Comparison of ENCODE assay signal across 17 cellular contexts in genomic region chr15:31277335-31278055, GRCh38. TPM values are rescaled to one million over a fixed set of nuclear protein-coding genes. Genes with fewer than 3 reads are reported as not detected.
A peak's percentile ranks its signal among the peaks of the same experiment; 100 is the strongest.
DNase-seq lines count a peak whose midpoint lies in the region; ATAC-seq and TF ChIP-seq lines count a peak whose summit lies in the region.
"Had no signal": no experiment of that assay in that cellular context is flagged by ENCODE, and none has a peak within 500 bp of the region (broad histone marks: within the 10 kb centered on the region; RNA-seq: fewer than 3 reads in every experiment).

No MANE protein-coding gene starts in this region.

- no peak for DNase-seq in activated CD8-positive, alpha-beta memory T cell treated with anti-CD3 and anti-CD28 coated beads, Interleukin-2, amount 10 ng/mL, durations not matched to agents 7 days and 5 days
- no peak for DNase-seq in activated CD8-positive, alpha-beta memory T cell treated with anti-CD3 and anti-CD28 coated beads for 24 hours
- DNase-seq in T-cell: peak in 1 of 34 experiments; percentile 3
- no peak for DNase-seq in substantia nigra (lab: John Stamatoyannopoulos, UW)
- DNase-seq in nucleus accumbens (lab: John Stamatoyannopoulos, UW): no peak
- no peak for DNase-seq in Calu3
- DNase-seq: activated naive CD4-positive, alpha-beta T cell treated with anti-CD3 and anti-CD28 coated beads for 36 hours; HFFc6; IMR-90; mesenchymal stem cell; naive B cell; upper lobe of right lung had no signal

- no peak overlapping the region for H3K4me3 Mint-ChIP-seq in activated CD8-positive, alpha-beta memory T cell treated with anti-CD3 and anti-CD28 coated beads, Interleukin-2, amount 10 ng/mL, durations not matched to agents 7 days and 5 days
- H3K4me3 Mint-ChIP-seq in T-cell (no peak overlapping the region), Calu3 (ENCODE audit: low read depth, unreplicated experiment) (no peak overlapping the region)
- H3K4me3 Mint-ChIP-seq: activated naive CD4-positive, alpha-beta T cell treated with anti-CD3 and anti-CD28 coated beads for 36 hours; HFFc6; stimulated activated naive CD8-positive, alpha-beta T cell treated with anti-CD3 and anti-CD28 coated beads, Interleukin-15, Interleukin-2, amounts not matched to agents 100 ng/mL and 50 ng/mL, for 24 hours had no signal

- H3K27ac ChIP-seq in layer of hippocampus (ENCODE audit: low read depth, low read length) (peak overlapping the region; percentile 96), substantia nigra (ENCODE audit: low read depth, low read length, poor library complexity, severe bottlenecking) (peak overlapping the region; percentile 97)
- H3K27ac ChIP-seq: HL-60, psoas muscle, upper lobe of right lung had no signal

- H3K4me1 Mint-ChIP-seq in activated CD8-positive, alpha-beta memory T cell treated with anti-CD3 and anti-CD28 coated beads, Interleukin-2, amount 10 ng/mL, durations not matched to agents 7 days and 5 days: peaks cover 13% of the 10 kb centered on the region
- H3K4me1 Mint-ChIP-seq in T-cell (peaks cover 18 to 51% (median 34%) of the 10 kb centered on the region in 3 donors), Calu3 (ENCODE audit: low read depth, unreplicated experiment) (no peaks in the 10 kb centered on the region)

- ATAC-seq in activated CD8-positive, alpha-beta memory T cell treated with anti-CD3 and anti-CD28 coated beads, Interleukin-2, amount 10 ng/mL, durations not matched to agents 7 days and 5 days: no peak
- ATAC-seq in T-cell (replicated peaks in 1 of 4) (no peak), GM21526 (IDR thresholded peaks at IDR 0.05; ENCODE audit: low FRiP score, unreplicated experiment) (no peak)
- ATAC-seq: psoas muscle, upper lobe of right lung had no signal

- no peaks in the 10 kb centered on the region for H3K27me3 ChIP-seq in layer of hippocampus (ENCODE audit: control insufficient read depth, insufficient read depth, low read length)
- H3K27me3 ChIP-seq: upper lobe of right lung had no signal

- no TSS peak for BruUV-seq in Calu3 (replicated peaks; lab: Mats Ljungman, UMichigan)

- no peaks in the 10 kb centered on the region for H3K9me3 Mint-ChIP-seq in activated CD8-positive, alpha-beta memory T cell treated with anti-CD3 and anti-CD28 coated beads, Interleukin-2, amount 10 ng/mL, durations not matched to agents 7 days and 5 days (ENCODE audit: low read depth)
- H3K9me3 Mint-ChIP-seq in T-cell (no peaks in the 10 kb centered on the region), Calu3 (ENCODE audit: low read depth, unreplicated experiment) (no peaks in the 10 kb centered on the region)
- H3K9me3 Mint-ChIP-seq: activated naive CD4-positive, alpha-beta T cell treated with anti-CD3 and anti-CD28 coated beads for 36 hours; HFFc6; naive B cell; stimulated activated naive CD8-positive, alpha-beta T cell treated with anti-CD3 and anti-CD28 coated beads, Interleukin-15, Interleukin-2, amounts not matched to agents 100 ng/mL and 50 ng/mL, for 24 hours had no signal

- TF ChIP-seq CTCF in Calu3 (IDR thresholded peaks at IDR 0.05; ENCODE audit: unreplicated experiment): no peak

- peak overlapping the region; percentile 8 for H3K27ac Mint-ChIP-seq in activated CD8-positive, alpha-beta memory T cell treated with anti-CD3 and anti-CD28 coated beads, Interleukin-2, amount 10 ng/mL, durations not matched to agents 7 days and 5 days
- H3K27ac Mint-ChIP-seq in T-cell: peak overlapping the region; percentile 10 to 49
- H3K27ac Mint-ChIP-seq in Calu3 (ENCODE audit: unreplicated experiment): no peak overlapping the region
- H3K27ac Mint-ChIP-seq: activated naive CD4-positive, alpha-beta T cell treated with anti-CD3 and anti-CD28 coated beads for 36 hours; HFFc6; stimulated activated naive CD8-positive, alpha-beta T cell treated with anti-CD3 and anti-CD28 coated beads, Interleukin-15, Interleukin-2, amounts not matched to agents 100 ng/mL and 50 ng/mL, for 24 hours had no signal

- intact Hi-C loops in Calu3 (cut with micrococcal nuclease; ENCODE audit: unreplicated experiment): no loop called here

- no peaks in the 10 kb centered on the region for H3K36me3 Mint-ChIP-seq in activated CD8-positive, alpha-beta memory T cell treated with anti-CD3 and anti-CD28 coated beads, Interleukin-2, amount 10 ng/mL, durations not matched to agents 7 days and 5 days
- H3K36me3 Mint-ChIP-seq in T-cell: no peaks in the 10 kb centered on the region
- no peaks in the 10 kb centered on the region for H3K36me3 Mint-ChIP-seq in Calu3 (ENCODE audit: insufficient read depth, unreplicated experiment)
- H3K36me3 Mint-ChIP-seq: naive B cell had no signal

- H3K27me3 Mint-ChIP-seq in activated CD8-positive, alpha-beta memory T cell treated with anti-CD3 and anti-CD28 coated beads, Interleukin-2, amount 10 ng/mL, durations not matched to agents 7 days and 5 days: no peaks in the 10 kb centered on the region
- no peaks in the 10 kb centered on the region for H3K27me3 Mint-ChIP-seq in T-cell
- H3K27me3 Mint-ChIP-seq in Calu3 (ENCODE audit: unreplicated experiment): no peaks in the 10 kb centered on the region
- H3K27me3 Mint-ChIP-seq: stimulated activated naive CD8-positive, alpha-beta T cell treated with anti-CD3 and anti-CD28 coated beads, Interleukin-15, Interleukin-2, amounts not matched to agents 100 ng/mL and 50 ng/mL, for 24 hours had no signal

- CTCF ChIA-PET in activated CD8-positive, alpha-beta memory T cell treated with anti-CD3 and anti-CD28 coated beads, Interleukin-2, amount 10 ng/mL, durations not matched to agents 7 days and 5 days (lab: Charles Lee): interaction anchor here (1.5 kb wide), 1 partner anchor 48 kb away, joined by 3 read pairs; no protein-coding TSS in a partner anchor
- CTCF ChIA-PET in T-cell (lab: Charles Lee): no interaction called here
- CTCF ChIA-PET in Calu3 (lab: Charles Lee): no interaction called here

- POLR2A ChIA-PET in T-cell (lab: Charles Lee): no interaction called here

RNA-seq across cellular contexts. Expression of gene KLF13, which starts 49.1 kb away (rescaled TPM):
- 100 to 1,000 TPM; 163 to 206 TPM for total RNA-seq in activated CD8-positive, alpha-beta memory T cell treated with anti-CD3 and anti-CD28 coated beads, Interleukin-2, amount 10 ng/mL, durations not matched to agents 7 days and 5 days
- total RNA-seq in T-cell: 100 to 1,000 TPM; 218 to 327 (median 288) TPM
- total RNA-seq in Calu3 (2022): 14.1 and 22.9 TPM in 2 replicates
